1 cellular context compared by ENCODE assay signal in the genomic region with DNA sequence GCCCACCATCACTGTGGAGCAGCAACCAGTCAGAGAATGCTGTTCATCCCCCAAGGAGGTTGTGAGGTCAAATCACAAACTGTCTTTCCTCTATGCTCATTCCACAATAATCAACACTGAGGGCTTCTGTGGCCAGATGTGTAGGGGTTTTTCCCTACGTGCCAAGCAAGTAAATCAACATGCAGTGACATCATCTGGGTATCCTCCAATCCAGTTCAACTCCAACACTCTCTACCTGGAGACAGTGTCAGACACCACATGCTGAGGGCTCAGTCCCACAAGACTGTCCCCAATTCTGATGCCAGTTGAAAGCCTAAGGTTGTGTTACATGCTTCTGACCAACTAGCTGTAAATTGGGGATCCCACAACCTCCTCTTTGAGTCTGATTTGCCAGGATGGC.
TF ChIP-seq lines count a peak whose summit lies in the region.

No MANE protein-coding gene starts in this region.

TF ChIP-seq in H1, 55 proteins besides CTCF, POLR2A, EP300 and RAD21:
- peak; percentile 55; the same call in 1 of the 2 replicates for TF ChIP-seq RFX5 (IDR thresholded peaks at IDR 0.05; ENCODE audit: borderline replicate concordance, low read depth, low read length)
- TF ChIP-seq SRF (IDR thresholded peaks at IDR 0.05; ENCODE audit: low read depth, low read length), result no peak
- TF ChIP-seq CHD1 (IDR thresholded peaks at IDR 0.05; ENCODE audit: low read depth, low read length), result no peak
- TF ChIP-seq TAF7 (optimal IDR thresholded peaks at IDR 0.05; ENCODE audit: borderline replicate concordance, low read depth, low read length), result no peak
- no peak for TF ChIP-seq JUN (IDR thresholded peaks at IDR 0.05; ENCODE audit: low read depth, low read length)
- TF ChIP-seq, protein P1, sequence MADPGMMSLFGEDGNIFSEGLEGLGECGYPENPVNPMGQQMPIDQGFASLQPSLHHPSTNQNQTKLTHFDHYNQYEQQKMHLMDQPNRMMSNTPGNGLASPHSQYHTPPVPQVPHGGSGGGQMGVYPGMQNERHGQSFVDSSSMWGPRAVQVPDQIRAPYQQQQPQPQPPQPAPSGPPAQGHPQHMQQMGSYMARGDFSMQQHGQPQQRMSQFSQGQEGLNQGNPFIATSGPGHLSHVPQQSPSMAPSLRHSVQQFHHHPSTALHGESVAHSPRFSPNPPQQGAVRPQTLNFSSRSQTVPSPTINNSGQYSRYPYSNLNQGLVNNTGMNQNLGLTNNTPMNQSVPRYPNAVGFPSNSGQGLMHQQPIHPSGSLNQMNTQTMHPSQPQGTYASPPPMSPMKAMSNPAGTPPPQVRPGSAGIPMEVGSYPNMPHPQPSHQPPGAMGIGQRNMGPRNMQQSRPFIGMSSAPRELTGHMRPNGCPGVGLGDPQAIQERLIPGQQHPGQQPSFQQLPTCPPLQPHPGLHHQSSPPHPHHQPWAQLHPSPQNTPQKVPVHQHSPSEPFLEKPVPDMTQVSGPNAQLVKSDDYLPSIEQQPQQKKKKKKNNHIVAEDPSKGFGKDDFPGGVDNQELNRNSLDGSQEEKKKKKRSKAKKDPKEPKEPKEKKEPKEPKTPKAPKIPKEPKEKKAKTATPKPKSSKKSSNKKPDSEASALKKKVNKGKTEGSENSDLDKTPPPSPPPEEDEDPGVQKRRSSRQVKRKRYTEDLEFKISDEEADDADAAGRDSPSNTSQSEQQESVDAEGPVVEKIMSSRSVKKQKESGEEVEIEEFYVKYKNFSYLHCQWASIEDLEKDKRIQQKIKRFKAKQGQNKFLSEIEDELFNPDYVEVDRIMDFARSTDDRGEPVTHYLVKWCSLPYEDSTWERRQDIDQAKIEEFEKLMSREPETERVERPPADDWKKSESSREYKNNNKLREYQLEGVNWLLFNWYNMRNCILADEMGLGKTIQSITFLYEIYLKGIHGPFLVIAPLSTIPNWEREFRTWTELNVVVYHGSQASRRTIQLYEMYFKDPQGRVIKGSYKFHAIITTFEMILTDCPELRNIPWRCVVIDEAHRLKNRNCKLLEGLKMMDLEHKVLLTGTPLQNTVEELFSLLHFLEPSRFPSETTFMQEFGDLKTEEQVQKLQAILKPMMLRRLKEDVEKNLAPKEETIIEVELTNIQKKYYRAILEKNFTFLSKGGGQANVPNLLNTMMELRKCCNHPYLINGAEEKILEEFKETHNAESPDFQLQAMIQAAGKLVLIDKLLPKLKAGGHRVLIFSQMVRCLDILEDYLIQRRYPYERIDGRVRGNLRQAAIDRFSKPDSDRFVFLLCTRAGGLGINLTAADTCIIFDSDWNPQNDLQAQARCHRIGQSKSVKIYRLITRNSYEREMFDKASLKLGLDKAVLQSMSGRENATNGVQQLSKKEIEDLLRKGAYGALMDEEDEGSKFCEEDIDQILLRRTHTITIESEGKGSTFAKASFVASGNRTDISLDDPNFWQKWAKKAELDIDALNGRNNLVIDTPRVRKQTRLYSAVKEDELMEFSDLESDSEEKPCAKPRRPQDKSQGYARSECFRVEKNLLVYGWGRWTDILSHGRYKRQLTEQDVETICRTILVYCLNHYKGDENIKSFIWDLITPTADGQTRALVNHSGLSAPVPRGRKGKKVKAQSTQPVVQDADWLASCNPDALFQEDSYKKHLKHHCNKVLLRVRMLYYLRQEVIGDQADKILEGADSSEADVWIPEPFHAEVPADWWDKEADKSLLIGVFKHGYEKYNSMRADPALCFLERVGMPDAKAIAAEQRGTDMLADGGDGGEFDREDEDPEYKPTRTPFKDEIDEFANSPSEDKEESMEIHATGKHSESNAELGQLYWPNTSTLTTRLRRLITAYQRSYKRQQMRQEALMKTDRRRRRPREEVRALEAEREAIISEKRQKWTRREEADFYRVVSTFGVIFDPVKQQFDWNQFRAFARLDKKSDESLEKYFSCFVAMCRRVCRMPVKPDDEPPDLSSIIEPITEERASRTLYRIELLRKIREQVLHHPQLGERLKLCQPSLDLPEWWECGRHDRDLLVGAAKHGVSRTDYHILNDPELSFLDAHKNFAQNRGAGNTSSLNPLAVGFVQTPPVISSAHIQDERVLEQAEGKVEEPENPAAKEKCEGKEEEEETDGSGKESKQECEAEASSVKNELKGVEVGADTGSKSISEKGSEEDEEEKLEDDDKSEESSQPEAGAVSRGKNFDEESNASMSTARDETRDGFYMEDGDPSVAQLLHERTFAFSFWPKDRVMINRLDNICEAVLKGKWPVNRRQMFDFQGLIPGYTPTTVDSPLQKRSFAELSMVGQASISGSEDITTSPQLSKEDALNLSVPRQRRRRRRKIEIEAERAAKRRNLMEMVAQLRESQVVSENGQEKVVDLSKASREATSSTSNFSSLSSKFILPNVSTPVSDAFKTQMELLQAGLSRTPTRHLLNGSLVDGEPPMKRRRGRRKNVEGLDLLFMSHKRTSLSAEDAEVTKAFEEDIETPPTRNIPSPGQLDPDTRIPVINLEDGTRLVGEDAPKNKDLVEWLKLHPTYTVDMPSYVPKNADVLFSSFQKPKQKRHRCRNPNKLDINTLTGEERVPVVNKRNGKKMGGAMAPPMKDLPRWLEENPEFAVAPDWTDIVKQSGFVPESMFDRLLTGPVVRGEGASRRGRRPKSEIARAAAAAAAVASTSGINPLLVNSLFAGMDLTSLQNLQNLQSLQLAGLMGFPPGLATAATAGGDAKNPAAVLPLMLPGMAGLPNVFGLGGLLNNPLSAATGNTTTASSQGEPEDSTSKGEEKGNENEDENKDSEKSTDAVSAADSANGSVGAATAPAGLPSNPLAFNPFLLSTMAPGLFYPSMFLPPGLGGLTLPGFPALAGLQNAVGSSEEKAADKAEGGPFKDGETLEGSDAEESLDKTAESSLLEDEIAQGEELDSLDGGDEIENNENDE (IDR thresholded peaks at IDR 0.05; ENCODE audit: insufficient replicate concordance, low read length), result no peak
- TF ChIP-seq SIRT6 (IDR thresholded peaks at IDR 0.05; ENCODE audit: low read length), result no peak
- TF ChIP-seq, protein P2, sequence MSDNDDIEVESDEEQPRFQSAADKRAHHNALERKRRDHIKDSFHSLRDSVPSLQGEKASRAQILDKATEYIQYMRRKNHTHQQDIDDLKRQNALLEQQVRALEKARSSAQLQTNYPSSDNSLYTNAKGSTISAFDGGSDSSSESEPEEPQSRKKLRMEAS (IDR thresholded peaks at IDR 0.05), result no peak
